ENCODE assay signal across 15 cellular contexts in genomic region chr9:92771309-92771708, GRCh38.
"Had no signal": no experiment of that assay in that cellular context is flagged by ENCODE, and none has a peak within 500 bp of the region (broad histone marks: within the 10 kb centered on the region; RNA-seq: fewer than 3 reads in every experiment).

No MANE protein-coding gene starts in this region.

- H3K27ac Mint-ChIP-seq: activated T-helper 2 cell treated with anti-CD3 and anti-CD28 coated beads, Interferon-gamma antibody, Interleukin-2, Interleukin-4, amounts not matched to agents 10 μg/mL and 5 μg/mL and 100 μg/mL, durations not matched to agents 14 hours and 24 hours and 36 hours; nephron had no signal

- H3K4me3 Mint-ChIP-seq: activated CD8-positive, alpha-beta T cell treated with anti-CD3 and anti-CD28 coated beads, Interleukin-2, amount 10 ng/mL, durations not matched to agents 7 days and 5 days; activated naive CD4-positive, alpha-beta T cell treated with anti-CD3 and anti-CD28 coated beads, Interleukin-2, amount 50 U/mL, for 24 hours; nephron had no signal

- H3K9me3 Mint-ChIP-seq: activated naive CD4-positive, alpha-beta T cell treated with anti-CD3 and anti-CD28 coated beads, Interleukin-2, amount 50 U/mL, for 24 hours; activated T-helper 2 cell treated with anti-CD3 and anti-CD28 coated beads, Interferon-gamma antibody, Interleukin-2, Interleukin-4, amounts not matched to agents 10 μg/mL and 5 μg/mL and 100 μg/mL, durations not matched to agents 14 hours and 24 hours and 36 hours; nephron had no signal

- H3K27me3 Mint-ChIP-seq: activated naive CD4-positive, alpha-beta T cell treated with anti-CD3 and anti-CD28 coated beads, Interleukin-2, amount 50 U/mL, for 24 hours had no signal

- H3K4me3 ChIP-seq: coronary artery, upper lobe of right lung had no signal

- H3K9me3 ChIP-seq: upper lobe of right lung had no signal

- H3K36me3 ChIP-seq: upper lobe of right lung had no signal

- H3K27me3 ChIP-seq: upper lobe of right lung had no signal

- H3K4me1 Mint-ChIP-seq: nephron had no signal

- DNase-seq: activated CD8-positive, alpha-beta T cell treated with anti-CD3 and anti-CD28 coated beads, Interleukin-2, amount 10 ng/mL, durations not matched to agents 7 days and 5 days; central memory CD4-positive, alpha-beta T cell; effector memory CD4-positive, alpha-beta T cell; erythroblast; left colon; stimulated activated CD4-positive, alpha-beta T cell treated with anti-CD3 and anti-CD28 coated beads, Interleukin-12 subunit alpha, Interleukin-12 subunit beta, amount 100 ng/mL, for 4 hours; stimulated activated naive CD8-positive, alpha-beta T cell treated with anti-CD3 and anti-CD28 coated beads, Interleukin-15, Interleukin-2, amounts not matched to agents 100 U/mL and 50 U/mL, for 24 hours; SW 1271; T-helper 9 cell; upper lobe of right lung had no signal

- ATAC-seq: activated CD8-positive, alpha-beta T cell treated with anti-CD3 and anti-CD28 coated beads, Interleukin-2, amount 10 ng/mL, durations not matched to agents 7 days and 5 days; left colon; sciatic nerve had no signal

- H3K36me3 Mint-ChIP-seq: activated naive CD4-positive, alpha-beta T cell treated with anti-CD3 and anti-CD28 coated beads, Interleukin-2, amount 50 U/mL, for 24 hours had no signal

- H3K4me1 ChIP-seq: upper lobe of right lung had no signal
